11 cellular contexts compared by ENCODE assay signal in genomic region chr17:45785373-45786193, GRCh38. TPM values are rescaled to one million over a fixed set of nuclear protein-coding genes. Genes with fewer than 3 reads are reported as not detected.
DNase-seq lines count a peak whose midpoint lies in the region; ATAC-seq, FAIRE-seq and TF ChIP-seq lines count a peak whose summit lies in the region.
"Had no signal": no experiment of that assay in that cellular context is flagged by ENCODE, and none has a peak within 500 bp of the region (broad histone marks: within the 10 kb centered on the region; RNA-seq: fewer than 3 reads in every experiment).

No MANE protein-coding gene starts in this region.

- no peaks in the 10 kb centered on the region for H4K20me1 ChIP-seq in PC-3 (ENCODE audit: low read length)

- H3K4me1 Mint-ChIP-seq in CD8-positive, alpha-beta memory T cell, result peaks cover 3 to 19% (median 5%) of the 10 kb centered on the region in 3 donors

- POLR2A ChIA-PET in CD8-positive, alpha-beta memory T cell (lab: Charles Lee), result no interaction called here
- POLR2A ChIA-PET in PC-3 (lab: Charles Lee; ENCODE audit: unreplicated experiment), result no interaction called here

- H3K9me3 Mint-ChIP-seq in CD8-positive, alpha-beta memory T cell, result no peaks in the 10 kb centered on the region

- H3K27me3 Mint-ChIP-seq in CD8-positive, alpha-beta memory T cell, result peaks cover 50 to 76% of the 10 kb centered on the region in 2 donors

- H3K9ac ChIP-seq in PC-3 (ENCODE audit: low read length), result no peak overlapping the region

- intact Hi-C loops in PC-3 (cut with micrococcal nuclease), result no loop called here
- intact Hi-C loops in pancreas (cut with DNase I), result no loop called here

- H3K4me2 ChIP-seq in PC-3 (ENCODE audit: low read length), result peak overlapping the region; percentile 91; the same call in 1 of the 2 replicates

- no peak for ATAC-seq in PC-3
- peak; percentile 13 for ATAC-seq in foreskin keratinocyte
- peak; percentile 18 to 43 (median 38) for ATAC-seq in pancreas
- ATAC-seq in HG03354 (IDR thresholded peaks at IDR 0.05; ENCODE audit: poor library complexity, severe bottlenecking, unreplicated experiment), result no peak
- no peak for ATAC-seq in HG03378 (IDR thresholded peaks at IDR 0.05; ENCODE audit: unreplicated experiment)

- WGBS in pancreas, 2 donors, result 24% methylated on average over 40 of the region's 40 CpGs

- no peak for DNase-seq in CD8-positive, alpha-beta memory T cell
- DNase-seq in PC-3 (no peak), foreskin keratinocyte (no peak), pancreas (no peak), OCI-M1 (lab: John Stamatoyannopoulos, UW) (no peak), GM10266 (ENCODE audit: extremely low spot score) (no peak)

- peak overlapping the region; percentile 40 to 82 (median 61) for H3K4me3 Mint-ChIP-seq in CD8-positive, alpha-beta memory T cell

- peaks cover 33% of the 10 kb centered on the region for H3K27me3 ChIP-seq in CD8-positive, alpha-beta memory T cell (ENCODE audit: insufficient read depth, low read length, poor library complexity, severe bottlenecking)
- H3K27me3 ChIP-seq in PC-3 (ENCODE audit: low read length), result peaks cover 84% of the 10 kb centered on the region
- H3K27me3 ChIP-seq in foreskin keratinocyte, result peaks cover 97% of the 10 kb centered on the region
- H3K27me3 ChIP-seq in pancreas, result peaks cover 0 to 7% (median 0%) of the 10 kb centered on the region in 4 donors

- H3K36me3 Mint-ChIP-seq in CD8-positive, alpha-beta memory T cell, result no peaks in the 10 kb centered on the region

- no peak overlapping the region for H3K27ac Mint-ChIP-seq in CD8-positive, alpha-beta memory T cell

- TF ChIP-seq CTCF in PC-3 (conservative IDR thresholded peaks at IDR 0.05; ENCODE audit: low read depth, low read length) (no peak), foreskin keratinocyte (conservative IDR thresholded peaks at IDR 0.05) (no peak), pancreas (IDR thresholded peaks at IDR 0.05) (no peak), GM10266 (IDR thresholded peaks at IDR 0.05; ENCODE audit: control insufficient read depth, insufficient read depth, low read depth, missing control alignments) (no peak)

- H3K79me2 ChIP-seq in PC-3 (ENCODE audit: low read length), result no peaks in the 10 kb centered on the region

- no peaks in the 10 kb centered on the region for H3F3A ChIP-seq in PC-3 (ENCODE audit: low read length, unreplicated experiment)

- peak overlapping the region; percentile 43 for H3K4me3 ChIP-seq in CD8-positive, alpha-beta memory T cell (ENCODE audit: low read length)
- H3K4me3 ChIP-seq in PC-3 (ENCODE audit: low read length), result peak overlapping the region; percentile 61; the same call in 1 of the 2 replicates
- peak overlapping the region; percentile 13 to 50 (median 28) for H3K4me3 ChIP-seq in pancreas

- H3K36me3 ChIP-seq in CD8-positive, alpha-beta memory T cell (ENCODE audit: insufficient read depth, low read length), result no peaks in the 10 kb centered on the region
- no peaks in the 10 kb centered on the region for H3K36me3 ChIP-seq in PC-3 (ENCODE audit: low read depth, low read length)
- no peaks in the 10 kb centered on the region for H3K36me3 ChIP-seq in pancreas

- H3K9me2 ChIP-seq in PC-3 (replicated peaks; ENCODE audit: low read length), result no peaks in the 10 kb centered on the region

- CTCF ChIA-PET in CD8-positive, alpha-beta memory T cell (lab: Charles Lee), result no interaction called here
- CTCF ChIA-PET in PC-3 (lab: Charles Lee), result no interaction called here

- H2AFZ ChIP-seq in PC-3 (ENCODE audit: low read length), result no peak overlapping the region

- no TSS peak for BruUV-seq in PC-3 (replicated peaks; lab: Mats Ljungman, UMichigan)

- no peaks in the 10 kb centered on the region for H3K9me3 ChIP-seq in CD8-positive, alpha-beta memory T cell (ENCODE audit: low read length)
- H3K9me3 ChIP-seq in PC-3 (ENCODE audit: low read length), result no peaks in the 10 kb centered on the region
- H3K9me3 ChIP-seq in pancreas, result no peaks in the 10 kb centered on the region

- no peaks in the 10 kb centered on the region for H3K4me1 ChIP-seq in CD8-positive, alpha-beta memory T cell (ENCODE audit: insufficient read depth, low read length)
- H3K4me1 ChIP-seq in PC-3 (ENCODE audit: insufficient read depth, low read length) (peaks cover 15% of the 10 kb centered on the region; the same call in 1 of the 2 replicates), foreskin keratinocyte (no peaks in the 10 kb centered on the region), pancreas (peaks cover 0 to 18% (median 18%) of the 10 kb centered on the region in 3 donors)

- no peak for FAIRE-seq in pancreas (lab: Jason Lieb, UNC)
- FAIRE-seq: G401.6 had no signal

- no peak overlapping the region for H3K27ac ChIP-seq in CD8-positive, alpha-beta memory T cell (ENCODE audit: low read depth, low read length)
- H3K27ac ChIP-seq in PC-3 (ENCODE audit: low read length) (no peak overlapping the region), foreskin keratinocyte (no peak overlapping the region), pancreas (no peak overlapping the region)

RNA-seq across cellular contexts. Expression of gene CRHR1, which starts 1.5 kb away (rescaled TPM):
- not detected for total RNA-seq in CD8-positive, alpha-beta memory T cell
- not detected for polyA plus RNA-seq in CD8-positive, alpha-beta memory T cell
- not detected in 2 replicates for total RNA-seq in PC-3 (2014; rRNA removed)
- total RNA-seq in foreskin keratinocyte, result not detected in 2 replicates
- polyA plus RNA-seq in foreskin keratinocyte, result not detected in 2 replicates
- under 1 TPM in 2 of 6 donors, not detected in 4; 0.13 to 0.31 TPM for total RNA-seq in pancreas
- not detected for polyA plus RNA-seq in pancreas
- total RNA-seq: renal cortical epithelial cell, ureter had no signal

RNA-seq across cellular contexts. Expression of gene SPPL2C, which starts 59.1 kb away (rescaled TPM):
- total RNA-seq in CD8-positive, alpha-beta memory T cell, result not detected
- polyA plus RNA-seq in CD8-positive, alpha-beta memory T cell, result not detected
- total RNA-seq in PC-3 (2014; rRNA removed), result not detected in 2 replicates
- not detected in 2 replicates for total RNA-seq in foreskin keratinocyte
- polyA plus RNA-seq in foreskin keratinocyte, result not detected in 2 replicates
- not detected for total RNA-seq in pancreas
- not detected for polyA plus RNA-seq in pancreas
- total RNA-seq: renal cortical epithelial cell, ureter had no signal

Comparison
In these comparisons a context has a peak if more than half of its experiments do, and no peak if none do; other contexts are left out.
1. ATAC-seq: peak in foreskin keratinocyte (single experiment) and pancreas (4 of 4); none in PC-3 (single experiment), HG03354 (single experiment) and HG03378 (single experiment).
2. Peak in every context shown above with its lines, with median percentiles within 50 percentile points of each other: H3K4me3 ChIP-seq.